Comparison of ENCODE assay signal across 1 cellular context in genomic region chr5:76818844-76819831, GRCh38.
TF ChIP-seq lines count a peak whose summit lies in the region.

Gene F2RL1 (plus strand): TSS chr5:76819030. CDS start chr5:76819183, 153 bp downstream.

TF ChIP-seq in HepG2, 621 proteins besides CTCF, POLR2A, EP300 and RAD21 (continued from another document and continues in another):
- TF ChIP-seq ZFP91 (CRISPR knock-in tag; IDR thresholded peaks at IDR 0.05; ENCODE audit: borderline replicate concordance), result peak; percentile 46; the same call in 1 of the 2 replicates
- no peak for TF ChIP-seq ZNF607 (CRISPR knock-in tag; IDR thresholded peaks at IDR 0.05; ENCODE audit: borderline replicate concordance)
- TF ChIP-seq ISL2 (CRISPR knock-in tag; IDR thresholded peaks at IDR 0.05), result no peak
- no peak for TF ChIP-seq EED (CRISPR knock-in tag; IDR thresholded peaks at IDR 0.05)
- no peak for TF ChIP-seq HOXA7 (CRISPR knock-in tag; IDR thresholded peaks at IDR 0.05)
- no peak for TF ChIP-seq ZNF574 (CRISPR knock-in tag; IDR thresholded peaks at IDR 0.05)
- TF ChIP-seq HMGA1 (CRISPR knock-in tag; conservative IDR thresholded peaks at IDR 0.05), result no peak
- no peak for TF ChIP-seq ZKSCAN8 (CRISPR knock-in tag; IDR thresholded peaks at IDR 0.05; ENCODE audit: borderline replicate concordance)
- TF ChIP-seq PHF21A (CRISPR knock-in tag; IDR thresholded peaks at IDR 0.05), result peak; percentile 88
- no peak for TF ChIP-seq ZFP41 (CRISPR knock-in tag; IDR thresholded peaks at IDR 0.05; ENCODE audit: borderline replicate concordance)
- TF ChIP-seq ZC3H13 (CRISPR knock-in tag; IDR thresholded peaks at IDR 0.05), result no peak
- peak; percentile 48; the same call in 1 of the 2 replicates for TF ChIP-seq ZNF232 (CRISPR knock-in tag; IDR thresholded peaks at IDR 0.05; ENCODE audit: borderline replicate concordance)
- no peak; the same call in 1 of the 2 replicates for TF ChIP-seq ZNF691 (CRISPR knock-in tag; IDR thresholded peaks at IDR 0.05; ENCODE audit: borderline replicate concordance, low read depth)
- no peak for TF ChIP-seq SMYD3 (CRISPR knock-in tag; IDR thresholded peaks at IDR 0.05)
- peak; percentile 25; the same call in 1 of the 2 replicates for TF ChIP-seq ZNF580 (CRISPR knock-in tag; IDR thresholded peaks at IDR 0.05; ENCODE audit: borderline replicate concordance, low read depth)
- no peak for TF ChIP-seq KDM5A (IDR thresholded peaks at IDR 0.05; ENCODE audit: borderline replicate concordance, low read length)
- TF ChIP-seq KLF6 (CRISPR knock-in tag; IDR thresholded peaks at IDR 0.05), result no peak
- TF ChIP-seq MTF1 (CRISPR knock-in tag; IDR thresholded peaks at IDR 0.05), result no peak
- TF ChIP-seq ZMYM3 (CRISPR knock-in tag; IDR thresholded peaks at IDR 0.05), result no peak
- no peak for TF ChIP-seq ZBTB37 (CRISPR knock-in tag; IDR thresholded peaks at IDR 0.05)
- TF ChIP-seq HNF4G (IDR thresholded peaks at IDR 0.05; ENCODE audit: borderline replicate concordance, low read depth, low read length), result no peak
- no peak for TF ChIP-seq HNF4G (CRISPR knock-in tag; IDR thresholded peaks at IDR 0.05; ENCODE audit: borderline replicate concordance, low read depth)
- no peak for TF ChIP-seq MAFK (conservative IDR thresholded peaks at IDR 0.05 in 1 of 2, IDR thresholded peaks at IDR 0.05 in 1 of 2; ENCODE audit: low read length in 2 of 2)
- 0 out of 2 replicates have a peak, but pooled peaks have one; percentile 19 for TF ChIP-seq ATF7-NPFF (CRISPR knock-in tag; IDR thresholded peaks at IDR 0.05; ENCODE audit: low read depth)
- TF ChIP-seq ZNF629 (CRISPR knock-in tag; conservative IDR thresholded peaks at IDR 0.05), result no peak
- peak; percentile 22; the same call in 1 of the 3 replicates for TF ChIP-seq MXI1 (IDR thresholded peaks at IDR 0.05; ENCODE audit: borderline replicate concordance, low read depth, low read length)
- no peak; the same call in 1 of the 2 replicates for TF ChIP-seq HBP1 (CRISPR knock-in tag; IDR thresholded peaks at IDR 0.05; ENCODE audit: low read depth)
- TF ChIP-seq SMC3 (IDR thresholded peaks at IDR 0.05; ENCODE audit: low read length), result no peak
- TF ChIP-seq HIC2 (CRISPR knock-in tag; IDR thresholded peaks at IDR 0.05; ENCODE audit: low read depth), result no peak
- no peak for TF ChIP-seq ZNF746 (CRISPR knock-in tag; IDR thresholded peaks at IDR 0.05)
- TF ChIP-seq AFF4 (CRISPR knock-in tag; IDR thresholded peaks at IDR 0.05), result no peak
- no peak for TF ChIP-seq ZSCAN29 (CRISPR knock-in tag; conservative IDR thresholded peaks at IDR 0.05)
- no peak for TF ChIP-seq CAMTA2 (CRISPR knock-in tag; IDR thresholded peaks at IDR 0.05; ENCODE audit: borderline replicate concordance)
- no peak for TF ChIP-seq ZNF224 (CRISPR knock-in tag; IDR thresholded peaks at IDR 0.05)
- TF ChIP-seq RBM22 (optimal IDR thresholded peaks at IDR 0.05; ENCODE audit: low read length), result no peak
- TF ChIP-seq ZBTB4 (CRISPR knock-in tag; IDR thresholded peaks at IDR 0.05; ENCODE audit: borderline replicate concordance), result no peak
- TF ChIP-seq ZNF101 (CRISPR knock-in tag; IDR thresholded peaks at IDR 0.05; ENCODE audit: borderline replicate concordance, low read depth), result no peak
- TF ChIP-seq PAXIP1 (CRISPR knock-in tag; conservative IDR thresholded peaks at IDR 0.05), result no peak
- no peak for TF ChIP-seq NFKBIZ (CRISPR knock-in tag; IDR thresholded peaks at IDR 0.05)
- TF ChIP-seq KLF11 (CRISPR knock-in tag; IDR thresholded peaks at IDR 0.05), result no peak
